In genomic region chr7:55361560-55361959, GRCh38 we compare ENCODE assay signal across 16 cellular contexts. TPM values are rescaled to one million over a fixed set of nuclear protein-coding genes. Genes with fewer than 3 reads are reported as not detected.
DNase-seq lines count a peak whose midpoint lies in the region; ATAC-seq and TF ChIP-seq lines count a peak whose summit lies in the region.
"Had no signal": no experiment of that assay in that cellular context is flagged by ENCODE, and none has a peak within 500 bp of the region (broad histone marks: within the 10 kb centered on the region; RNA-seq: fewer than 3 reads in every experiment).

No MANE protein-coding gene starts in this region.

- H3K9me3 ChIP-seq in CD4-positive, alpha-beta T cell (ENCODE audit: control insufficient read depth, low read length) = no peaks in the 10 kb centered on the region
- H3K9me3 ChIP-seq in esophagus muscularis mucosa (peaks cover 0 to 2% (median 0%) of the 10 kb centered on the region in 4 donors), uterus (no peaks in the 10 kb centered on the region)
- H3K9me3 ChIP-seq: Caco-2, HAP-1 had no signal

- TF ChIP-seq CTCF in CD4-positive, alpha-beta T cell (IDR thresholded peaks at IDR 0.05) = no peak
- TF ChIP-seq CTCF in esophagus muscularis mucosa (IDR thresholded peaks at IDR 0.05) (no peak), osteocyte (IDR thresholded peaks at IDR 0.05) (no peak), uterus (IDR thresholded peaks at IDR 0.05) (no peak)

- WGBS in esophagus muscularis mucosa = 74% methylated on average over 6 of the region's 6 CpGs

- intact Hi-C loops in CD4-positive, alpha-beta T cell (cut with DNase I, micrococcal nuclease) = loop anchor here (5.0 to 10.0 kb wide), 2 partner anchors 523 to 606 kb away; partner anchors contain the start of gene ZNF713 (in 1 of the 2)
- intact Hi-C loops in esophagus muscularis mucosa (cut with DNase I) = loop anchor here (10.0 kb wide), 3 partner anchors 213 to 603 kb away; partner anchors contain the start of genes NIPSNAP2 and VOPP1
- intact Hi-C loops in uterus (cut with DNase I; ENCODE audit: low total_unique reads) = loop anchor here (10.0 kb wide), 1 partner anchor 203 kb away; no protein-coding TSS in a partner anchor

- H3K9me3 Mint-ChIP-seq in CD4-positive, alpha-beta T cell = no peaks in the 10 kb centered on the region
- no peaks in the 10 kb centered on the region for H3K9me3 Mint-ChIP-seq in IgD-negative memory B cell
- no peaks in the 10 kb centered on the region for H3K9me3 Mint-ChIP-seq in osteocyte (ENCODE audit: unreplicated experiment)
- H3K9me3 Mint-ChIP-seq in activated CD8-positive, alpha-beta T cell treated with anti-CD3 and anti-CD28 coated beads, Interleukin-2, amount 10 ng/mL, durations not matched to agents 7 days and 5 days (ENCODE audit: insufficient read depth) = no peaks in the 10 kb centered on the region
- H3K9me3 Mint-ChIP-seq: CD8-positive, alpha-beta T cell; HFFc6 had no signal

- POLR2A ChIA-PET in CD4-positive, alpha-beta T cell (lab: Charles Lee) = no interaction called here
- POLR2A ChIA-PET in activated CD8-positive, alpha-beta T cell treated with anti-CD3 and anti-CD28 coated beads, Interleukin-2, amount 10 ng/mL, durations not matched to agents 7 days and 5 days (lab: Charles Lee) = no interaction called here

- H3K36me3 Mint-ChIP-seq in CD4-positive, alpha-beta T cell (ENCODE audit: low read depth) = peaks cover 16% of the 10 kb centered on the region
- H3K36me3 Mint-ChIP-seq in IgD-negative memory B cell (no peaks in the 10 kb centered on the region), osteocyte (ENCODE audit: unreplicated experiment) (no peaks in the 10 kb centered on the region)
- H3K36me3 Mint-ChIP-seq in activated CD8-positive, alpha-beta T cell treated with anti-CD3 and anti-CD28 coated beads, Interleukin-2, amount 10 ng/mL, durations not matched to agents 7 days and 5 days (ENCODE audit: low read depth) = peaks cover 2% of the 10 kb centered on the region

- no peak for DNase-seq in CD4-positive, alpha-beta T cell
- peak; percentile 47 for DNase-seq in esophagus muscularis mucosa (ENCODE audit: extremely low spot score)
- DNase-seq in osteocyte (ENCODE audit: extremely low spot score, unreplicated experiment) = peak; percentile 72
- no peak for DNase-seq in uterus
- DNase-seq in activated CD8-positive, alpha-beta T cell treated with anti-CD3 and anti-CD28 coated beads, Interleukin-2, amount 10 ng/mL, durations not matched to agents 7 days and 5 days = no peak
- DNase-seq: C1 segment of cervical spinal cord; Caco-2; CD8-positive, alpha-beta T cell; DMS153; DND-41; GOT3; HFFc6 had no signal

- H3K4me1 ChIP-seq in esophagus muscularis mucosa (peaks cover 8 to 11% (median 10%) of the 10 kb centered on the region in 4 donors), uterus (peaks cover 0 to 4% of the 10 kb centered on the region in 2 donors)
- H3K4me1 ChIP-seq: Caco-2 had no signal

- no peak overlapping the region for H3K27ac ChIP-seq in CD4-positive, alpha-beta T cell (ENCODE audit: low read depth, low read length)
- H3K27ac ChIP-seq in esophagus muscularis mucosa (replicated peaks in 1 of 4) (no peak overlapping the region), uterus (no peak overlapping the region)

- H3K4me3 Mint-ChIP-seq in CD4-positive, alpha-beta T cell = peak overlapping the region; percentile 46
- peak overlapping the region in 1 of 4 donors; percentile 34 for H3K4me3 Mint-ChIP-seq in IgD-negative memory B cell
- no peak overlapping the region for H3K4me3 Mint-ChIP-seq in osteocyte (ENCODE audit: unreplicated experiment)
- H3K4me3 Mint-ChIP-seq in activated CD8-positive, alpha-beta T cell treated with anti-CD3 and anti-CD28 coated beads, Interleukin-2, amount 10 ng/mL, durations not matched to agents 7 days and 5 days = no peak overlapping the region
- H3K4me3 Mint-ChIP-seq: CD8-positive, alpha-beta T cell; HFFc6 had no signal

- TF ChIP-seq POLR2A in esophagus muscularis mucosa (IDR thresholded peaks at IDR 0.05; ENCODE audit: low read depth) (no peak), uterus (IDR thresholded peaks at IDR 0.05) (no peak)

- H3K27me3 Mint-ChIP-seq in CD4-positive, alpha-beta T cell = peaks cover 15% of the 10 kb centered on the region
- peaks cover 8% of the 10 kb centered on the region for H3K27me3 Mint-ChIP-seq in IgD-negative memory B cell
- peaks cover 12% of the 10 kb centered on the region for H3K27me3 Mint-ChIP-seq in osteocyte (ENCODE audit: unreplicated experiment)
- peaks cover 10% of the 10 kb centered on the region for H3K27me3 Mint-ChIP-seq in activated CD8-positive, alpha-beta T cell treated with anti-CD3 and anti-CD28 coated beads, Interleukin-2, amount 10 ng/mL, durations not matched to agents 7 days and 5 days (ENCODE audit: low read depth)

- CTCF ChIA-PET in CD4-positive, alpha-beta T cell (lab: Charles Lee) = no interaction called here
- CTCF ChIA-PET in activated CD8-positive, alpha-beta T cell treated with anti-CD3 and anti-CD28 coated beads, Interleukin-2, amount 10 ng/mL, durations not matched to agents 7 days and 5 days (lab: Charles Lee) = no interaction called here

- TF ChIP-seq EP300 in esophagus muscularis mucosa (IDR thresholded peaks at IDR 0.05) = no peak

- H3K4me3 ChIP-seq in esophagus muscularis mucosa (no peak overlapping the region), uterus (no peak overlapping the region)
- H3K4me3 ChIP-seq: GM12878, HAP-1 had no signal

- H3K4me1 Mint-ChIP-seq in CD4-positive, alpha-beta T cell (ENCODE audit: low read depth) = peaks cover 10% of the 10 kb centered on the region
- H3K4me1 Mint-ChIP-seq in IgD-negative memory B cell = peaks cover under 1 to 14% (median 7%) of the 10 kb centered on the region in 3 donors
- peaks cover 9% of the 10 kb centered on the region for H3K4me1 Mint-ChIP-seq in osteocyte (ENCODE audit: unreplicated experiment)
- peaks cover 12% of the 10 kb centered on the region for H3K4me1 Mint-ChIP-seq in activated CD8-positive, alpha-beta T cell treated with anti-CD3 and anti-CD28 coated beads, Interleukin-2, amount 10 ng/mL, durations not matched to agents 7 days and 5 days (ENCODE audit: low read depth)

- no peak overlapping the region for H3K27ac Mint-ChIP-seq in CD4-positive, alpha-beta T cell
- H3K27ac Mint-ChIP-seq in IgD-negative memory B cell = peak overlapping the region in 2 of 3 donors; percentile 36 to 53
- H3K27ac Mint-ChIP-seq in osteocyte (ENCODE audit: unreplicated experiment) = no peak overlapping the region
- no peak overlapping the region for H3K27ac Mint-ChIP-seq in activated CD8-positive, alpha-beta T cell treated with anti-CD3 and anti-CD28 coated beads, Interleukin-2, amount 10 ng/mL, durations not matched to agents 7 days and 5 days
- H3K27ac Mint-ChIP-seq: CD8-positive, alpha-beta T cell; HFFc6 had no signal

- ATAC-seq in CD4-positive, alpha-beta T cell (ENCODE audit: poor library complexity) = no peak
- no peak for ATAC-seq in activated CD8-positive, alpha-beta T cell treated with anti-CD3 and anti-CD28 coated beads, Interleukin-2, amount 10 ng/mL, durations not matched to agents 7 days and 5 days
- no peak for ATAC-seq in GM19455 (IDR thresholded peaks at IDR 0.05; ENCODE audit: unreplicated experiment)
- ATAC-seq: CD8-positive, alpha-beta T cell; GM12878 had no signal

- H3K27me3 ChIP-seq in CD4-positive, alpha-beta T cell (ENCODE audit: control insufficient read depth, insufficient read depth, low read length) = peaks cover 3% of the 10 kb centered on the region
- H3K27me3 ChIP-seq in esophagus muscularis mucosa = peaks cover 0 to 5% (median 0%) of the 10 kb centered on the region in 4 donors
- H3K27me3 ChIP-seq in uterus = no peaks in the 10 kb centered on the region

- H3K36me3 ChIP-seq in esophagus muscularis mucosa = no peaks in the 10 kb centered on the region
- H3K36me3 ChIP-seq in uterus = no peaks in the 10 kb centered on the region
- H3K36me3 ChIP-seq: HAP-1 had no signal

RNA-seq across cellular contexts. Expression of gene LANCL2, which starts 3.6 kb away (rescaled TPM):
- total RNA-seq in CD4-positive, alpha-beta T cell = 1 to 10 TPM; 7.1 to 9.0 TPM
- polyA plus RNA-seq in IgD-negative memory B cell = 6.7 TPM
- total RNA-seq in esophagus muscularis mucosa = 10 to 100 TPM; 10.0 to 11.8 (median 10.7) TPM
- total RNA-seq in osteocyte = 11.6 and 12.6 TPM in 2 replicates
- total RNA-seq in uterus = 10 to 100 TPM in 1 of 4 donors, 1 to 10 TPM in 3; 3.5 to 31.4 (median 6.7) TPM
- total RNA-seq in activated CD8-positive, alpha-beta T cell treated with anti-CD3 and anti-CD28 coated beads, Interleukin-2, amount 10 ng/mL, durations not matched to agents 7 days and 5 days = 1 to 10 TPM; 8.0 to 8.5 TPM

Comparison
In these comparisons a context has a peak if more than half of its experiments do, and no peak if none do; other contexts are left out.
1. DNase-seq: peak in esophagus muscularis mucosa (single experiment) and osteocyte (single experiment); none in CD4-positive, alpha-beta T cell (0 of 10), uterus (0 of 2) and activated CD8-positive, alpha-beta T cell treated with anti-CD3 and anti-CD28 coated beads, Interleukin-2, amount 10 ng/mL, durations not matched to agents 7 days and 5 days (single experiment).
2. H3K27ac Mint-ChIP-seq: peak in IgD-negative memory B cell (2 of 3); none in CD4-positive, alpha-beta T cell (single experiment), osteocyte (single experiment) and activated CD8-positive, alpha-beta T cell treated with anti-CD3 and anti-CD28 coated beads, Interleukin-2, amount 10 ng/mL, durations not matched to agents 7 days and 5 days (single experiment).